ENCODE assay signal across 10 cellular contexts in the genomic region with DNA sequence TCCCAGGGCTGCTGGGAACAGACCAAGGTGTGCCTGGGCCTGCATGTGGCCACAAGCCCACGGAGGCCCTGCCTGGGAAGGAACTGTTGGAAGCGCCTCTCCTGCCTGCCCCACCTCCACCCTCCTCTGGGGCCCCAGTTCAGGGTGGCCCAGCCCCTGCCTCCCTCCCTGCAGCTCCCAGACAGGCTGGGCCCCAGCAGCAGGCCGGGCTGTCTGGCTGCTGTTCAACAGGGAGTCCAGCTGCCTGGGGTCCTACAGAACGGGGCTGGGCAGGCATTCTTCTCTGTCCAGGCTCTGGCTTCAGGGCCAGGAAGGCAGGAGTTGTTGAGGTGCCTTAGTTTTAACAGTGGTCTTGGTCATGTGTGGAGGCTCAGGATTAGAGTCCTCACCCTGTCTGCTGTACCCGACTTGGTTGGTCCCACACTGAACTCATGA. TPM values are rescaled to one million over a fixed set of nuclear protein-coding genes. Genes with fewer than 3 reads are reported as not detected.
DNase-seq lines count a peak whose midpoint lies in the region; ATAC-seq and TF ChIP-seq lines count a peak whose summit lies in the region.
"Had no signal": no experiment of that assay in that cellular context is flagged by ENCODE, and none has a peak within 500 bp of the region (broad histone marks: within the 10 kb centered on the region; RNA-seq: fewer than 3 reads in every experiment).

No MANE protein-coding gene starts in this region.

- intact Hi-C loops in left lung (cut with DNase I): no loop called here
- intact Hi-C loops in CD8-positive, alpha-beta T cell (cut with DNase I, micrococcal nuclease): no loop called here

- H3K27ac ChIP-seq in HEK293 (ENCODE audit: extremely low read depth, low read depth, low read length): no peak overlapping the region
- no peak overlapping the region for H3K27ac ChIP-seq in left lung
- H3K27ac ChIP-seq in skeletal muscle tissue (ENCODE audit: low read depth, low read length): no peak overlapping the region
- H3K27ac ChIP-seq in CD8-positive, alpha-beta T cell (ENCODE audit: low read depth, low read length): no peak overlapping the region
- H3K27ac ChIP-seq: PC-9 had no signal

- H3K27me3 Mint-ChIP-seq in CD8-positive, alpha-beta T cell (ENCODE audit: low read depth): no peaks in the 10 kb centered on the region

- H3K36me3 Mint-ChIP-seq in CD8-positive, alpha-beta T cell: peaks cover 10% of the 10 kb centered on the region

- H3K9ac ChIP-seq in skeletal muscle tissue (ENCODE audit: low read depth in 1 of 3, low read length in 3 of 3): peak overlapping the region in 2 of 3 donors; percentile 40 to 71

- no peaks in the 10 kb centered on the region for H3K9me3 Mint-ChIP-seq in CD8-positive, alpha-beta T cell

- H3K9me3 ChIP-seq in HEK293 (ENCODE audit: control insufficient read depth, insufficient read depth, low read depth, low read length): no peaks in the 10 kb centered on the region
- no peaks in the 10 kb centered on the region for H3K9me3 ChIP-seq in left lung
- no peaks in the 10 kb centered on the region for H3K9me3 ChIP-seq in skeletal muscle tissue (ENCODE audit: control insufficient read depth in 3 of 3, low read length in 3 of 3)
- H3K9me3 ChIP-seq in CD8-positive, alpha-beta T cell (ENCODE audit: low read length): no peaks in the 10 kb centered on the region

- H3K4me3 Mint-ChIP-seq in CD8-positive, alpha-beta T cell: no peak overlapping the region

- DNase-seq in choroid plexus epithelial cell (ENCODE audit: low read depth) (peak; percentile 58), left lung (peak in 1 of 2 donors; percentile 72), GM19238 (ENCODE audit: insufficient read length, low spot score) (no peak), activated gamma-delta T cell (lab: John Stamatoyannopoulos, UW) (no peak), GM19240 (ENCODE audit: insufficient read length, low spot score) (no peak)
- no peak for DNase-seq in CD8-positive, alpha-beta T cell
- DNase-seq: NCI-H2107, PC-9 had no signal

- H3K27me3 ChIP-seq in left lung: no peaks in the 10 kb centered on the region
- no peaks in the 10 kb centered on the region for H3K27me3 ChIP-seq in skeletal muscle tissue (ENCODE audit: control insufficient read depth in 3 of 3, insufficient read depth in 3 of 3, low read length in 3 of 3)
- no peaks in the 10 kb centered on the region for H3K27me3 ChIP-seq in CD8-positive, alpha-beta T cell (ENCODE audit: insufficient read depth, low read length)

- H3K4me1 ChIP-seq in HEK293 (ENCODE audit: control insufficient read depth, insufficient read depth, low read length) (no peaks in the 10 kb centered on the region), left lung (peaks cover 7 to 23% of the 10 kb centered on the region in 2 donors), skeletal muscle tissue (ENCODE audit: control insufficient read depth in 3 of 3, insufficient read depth in 3 of 3, low read length in 3 of 3) (peaks cover 54 to 62% (median 59%) of the 10 kb centered on the region in 3 donors)
- no peaks in the 10 kb centered on the region for H3K4me1 ChIP-seq in CD8-positive, alpha-beta T cell (ENCODE audit: insufficient read depth, low read length)

- H3K4me3 ChIP-seq in HEK293 (ENCODE audit: low read depth, low read length): no peak overlapping the region
- H3K4me3 ChIP-seq in choroid plexus epithelial cell (ENCODE audit: low read depth, low read length): no peak overlapping the region
- no peak overlapping the region for H3K4me3 ChIP-seq in left lung
- no peak overlapping the region for H3K4me3 ChIP-seq in skeletal muscle tissue (ENCODE audit: low read length in 3 of 3)
- H3K4me3 ChIP-seq in CD8-positive, alpha-beta T cell (ENCODE audit: low read depth, low read length): no peak overlapping the region
- H3K4me3 ChIP-seq: PC-9 had no signal

- H3K4me1 Mint-ChIP-seq in CD8-positive, alpha-beta T cell (ENCODE audit: low read depth): peaks cover 42% of the 10 kb centered on the region

- H3K27ac Mint-ChIP-seq in CD8-positive, alpha-beta T cell: no peak overlapping the region

- POLR2A ChIA-PET in HEK293 (lab: Yijun Ruan, JAX): no interaction called here
- POLR2A ChIA-PET in CD8-positive, alpha-beta T cell (lab: Charles Lee): no interaction called here

- TF ChIP-seq CTCF in HEK293 (tag by site-specific recombination; IDR thresholded peaks at IDR 0.05) (no peak), choroid plexus epithelial cell (conservative IDR thresholded peaks at IDR 0.05; ENCODE audit: low read depth, low read length) (no peak), left lung (IDR thresholded peaks at IDR 0.05) (no peak)
- TF ChIP-seq CTCF in CD8-positive, alpha-beta T cell (IDR thresholded peaks at IDR 0.05): no peak

- CTCF ChIA-PET in HEK293 (lab: Yijun Ruan, JAX): interaction anchor here (0.6 to 1.2 kb wide), 3 partner anchors 15 to 133 kb away, joined by 5 to 6 read pairs (median 5); no protein-coding TSS in a partner anchor
- CTCF ChIA-PET in CD8-positive, alpha-beta T cell (lab: Charles Lee): interaction anchor here (1.1 kb wide), 1 partner anchor 9 kb away, joined by 3 read pairs; no protein-coding TSS in a partner anchor

- H3K36me3 ChIP-seq in HEK293 (ENCODE audit: control insufficient read depth in 2 of 2, insufficient read depth in 1 of 2, low read length in 2 of 2): no peaks in the 10 kb centered on the region
- no peaks in the 10 kb centered on the region for H3K36me3 ChIP-seq in left lung
- H3K36me3 ChIP-seq in skeletal muscle tissue (ENCODE audit: control insufficient read depth in 3 of 3, insufficient read depth in 3 of 3, low read length in 3 of 3): no peaks in the 10 kb centered on the region
- no peaks in the 10 kb centered on the region for H3K36me3 ChIP-seq in CD8-positive, alpha-beta T cell (ENCODE audit: insufficient read depth, low read length)

- ATAC-seq in left lung: peak; percentile 73
- ATAC-seq in CD8-positive, alpha-beta T cell: no peak

TF ChIP-seq in HEK293, 187 proteins besides CTCF, POLR2A, EP300 and RAD21 (continues in another document):
- TF ChIP-seq TCF7L2 (IDR thresholded peaks at IDR 0.05; ENCODE audit: borderline replicate concordance, low read depth, low read length): no peak
- no peak for TF ChIP-seq ZNF302 (tag by site-specific recombination; IDR thresholded peaks at IDR 0.05; ENCODE audit: low read depth)
- no peak for TF ChIP-seq ZNF23 (tag by site-specific recombination; IDR thresholded peaks at IDR 0.05; ENCODE audit: borderline replicate concordance)
- peak; percentile 64; the same call in 1 of the 2 replicates for TF ChIP-seq ZFP69B (tag by site-specific recombination; IDR thresholded peaks at IDR 0.05)
- TF ChIP-seq ZIC2 (tag by site-specific recombination; IDR thresholded peaks at IDR 0.05): peak; percentile 94
- TF ChIP-seq ZNF335 (tag by site-specific recombination; conservative IDR thresholded peaks at IDR 0.05): peak; percentile 77
- TF ChIP-seq ZNF660 (tag by site-specific recombination; IDR thresholded peaks at IDR 0.05): 0 out of 2 replicates have a peak, but pooled peaks have one; percentile 16
- TF ChIP-seq ZNF223 (tag by site-specific recombination; IDR thresholded peaks at IDR 0.05): peak; percentile 77; the same call in 1 of the 2 replicates
- peak; percentile 42; the same call in 1 of the 2 replicates for TF ChIP-seq ZNF341 (tag by site-specific recombination; IDR thresholded peaks at IDR 0.05; ENCODE audit: low read depth)
- TF ChIP-seq, protein P1, sequence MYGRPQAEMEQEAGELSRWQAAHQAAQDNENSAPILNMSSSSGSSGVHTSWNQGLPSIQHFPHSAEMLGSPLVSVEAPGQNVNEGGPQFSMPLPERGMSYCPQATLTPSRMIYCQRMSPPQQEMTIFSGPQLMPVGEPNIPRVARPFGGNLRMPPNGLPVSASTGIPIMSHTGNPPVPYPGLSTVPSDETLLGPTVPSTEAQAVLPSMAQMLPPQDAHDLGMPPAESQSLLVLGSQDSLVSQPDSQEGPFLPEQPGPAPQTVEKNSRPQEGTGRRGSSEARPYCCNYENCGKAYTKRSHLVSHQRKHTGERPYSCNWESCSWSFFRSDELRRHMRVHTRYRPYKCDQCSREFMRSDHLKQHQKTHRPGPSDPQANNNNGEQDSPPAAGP (tag by site-specific recombination; IDR thresholded peaks at IDR 0.05): peak; percentile 20; the same call in 1 of the 2 replicates
- TF ChIP-seq, protein P2, sequence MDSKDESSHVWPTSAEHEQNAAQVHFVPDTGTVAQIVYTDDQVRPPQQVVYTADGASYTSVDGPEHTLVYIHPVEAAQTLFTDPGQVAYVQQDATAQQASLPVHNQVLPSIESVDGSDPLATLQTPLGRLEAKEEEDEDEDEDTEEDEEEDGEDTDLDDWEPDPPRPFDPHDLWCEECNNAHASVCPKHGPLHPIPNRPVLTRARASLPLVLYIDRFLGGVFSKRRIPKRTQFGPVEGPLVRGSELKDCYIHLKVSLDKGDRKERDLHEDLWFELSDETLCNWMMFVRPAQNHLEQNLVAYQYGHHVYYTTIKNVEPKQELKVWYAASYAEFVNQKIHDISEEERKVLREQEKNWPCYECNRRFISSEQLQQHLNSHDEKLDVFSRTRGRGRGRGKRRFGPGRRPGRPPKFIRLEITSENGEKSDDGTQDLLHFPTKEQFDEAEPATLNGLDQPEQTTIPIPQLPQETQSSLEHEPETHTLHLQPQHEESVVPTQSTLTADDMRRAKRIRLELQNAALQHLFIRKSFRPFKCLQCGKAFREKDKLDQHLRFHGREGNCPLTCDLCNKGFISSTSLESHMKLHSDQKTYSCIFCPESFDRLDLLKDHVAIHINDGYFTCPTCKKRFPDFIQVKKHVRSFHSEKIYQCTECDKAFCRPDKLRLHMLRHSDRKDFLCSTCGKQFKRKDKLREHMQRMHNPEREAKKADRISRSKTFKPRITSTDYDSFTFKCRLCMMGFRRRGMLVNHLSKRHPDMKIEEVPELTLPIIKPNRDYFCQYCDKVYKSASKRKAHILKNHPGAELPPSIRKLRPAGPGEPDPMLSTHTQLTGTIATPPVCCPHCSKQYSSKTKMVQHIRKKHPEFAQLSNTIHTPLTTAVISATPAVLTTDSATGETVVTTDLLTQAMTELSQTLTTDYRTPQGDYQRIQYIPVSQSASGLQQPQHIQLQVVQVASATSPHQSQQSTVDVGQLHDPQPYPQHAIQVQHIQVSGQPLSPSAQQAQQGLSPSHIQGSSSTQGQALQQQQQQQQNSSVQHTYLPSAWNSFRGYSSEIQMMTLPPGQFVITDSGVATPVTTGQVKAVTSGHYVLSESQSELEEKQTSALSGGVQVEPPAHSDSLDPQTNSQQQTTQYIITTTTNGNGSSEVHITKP (tag by site-specific recombination; IDR thresholded peaks at IDR 0.05): peak; percentile 77
- TF ChIP-seq OSR2 (tag by site-specific recombination; IDR thresholded peaks at IDR 0.05): no peak
- peak; percentile 52 for TF ChIP-seq GLIS1 (tag by site-specific recombination; IDR thresholded peaks at IDR 0.05)

RNA-seq across cellular contexts. Expression of a gene that starts 11.8 kb away (rescaled TPM):
- 10 to 100 TPM; 13.6 to 13.8 TPM for total RNA-seq in left lung
- total RNA-seq in skeletal muscle tissue: 9.4 TPM
- 1 to 10 TPM; 2.4 to 3.6 TPM for total RNA-seq in CD8-positive, alpha-beta T cell
